In genomic region chr20:34367155-34367554, GRCh38 we compare ENCODE assay signal across 22 cellular contexts. TPM values are rescaled to one million over a fixed set of nuclear protein-coding genes. Genes with fewer than 3 reads are reported as not detected.
DNase-seq lines count a peak whose midpoint lies in the region; ATAC-seq, FAIRE-seq and TF ChIP-seq lines count a peak whose summit lies in the region.
"Had no signal": no experiment of that assay in that cellular context is flagged by ENCODE, and none has a peak within 500 bp of the region (broad histone marks: within the 10 kb centered on the region; RNA-seq: fewer than 3 reads in every experiment).

No MANE protein-coding gene starts in this region.

- FAIRE-seq in H54 (lab: Jason Lieb, UNC) = no peak
- FAIRE-seq: A204.1, endothelial cell of umbilical vein, urothelium cell line had no signal

- no peak overlapping the region for H3K27ac ChIP-seq in liver (ENCODE audit: low read depth in 1 of 2, low read length in 2 of 2)
- H3K27ac ChIP-seq: skin epidermis, VCaP had no signal

- peaks cover 6 to 14% (median 10%) of the 10 kb centered on the region in 4 donors for H3K36me3 ChIP-seq in liver (ENCODE audit: control insufficient read depth in 4 of 4, insufficient read depth in 3 of 4, low read depth in 1 of 4, low read length in 3 of 4)

- H3K36me3 Mint-ChIP-seq in activated T-cell treated with anti-CD3 and anti-CD28 coated beads, Interleukin-2, amount 50 U/mL, for 72 hours (ENCODE audit: insufficient read depth in 2 of 2) = peaks cover 10 to 26% of the 10 kb centered on the region in 2 donors
- H3K36me3 Mint-ChIP-seq in activated T-helper 17 cell treated with anti-CD3 and anti-CD28 coated beads, Interleukin-2, amount 50 U/mL, for 72 hours (ENCODE audit: low read depth) = peaks cover 58% of the 10 kb centered on the region
- peaks cover 52% of the 10 kb centered on the region for H3K36me3 Mint-ChIP-seq in type B pancreatic cell

- H3K27ac Mint-ChIP-seq in activated T-cell treated with anti-CD3 and anti-CD28 coated beads, Interleukin-2, amount 50 U/mL, for 72 hours = peak overlapping the region; percentile 88
- no peak overlapping the region for H3K27ac Mint-ChIP-seq in activated T-helper 17 cell treated with anti-CD3 and anti-CD28 coated beads, Interleukin-2, amount 50 U/mL, for 72 hours
- peak overlapping the region; percentile 15 for H3K27ac Mint-ChIP-seq in type B pancreatic cell
- H3K27ac Mint-ChIP-seq: activated naive CD4-positive, alpha-beta T cell treated with anti-CD3 and anti-CD28 coated beads, Interleukin-2, amount 50 U/mL, for 72 hours had no signal

- TF ChIP-seq RAD21 in liver (IDR thresholded peaks at IDR 0.05) = peak; percentile 7 to 20

- 48% methylated on average over 5 of the region's 5 CpGs for WGBS in liver

- no peak for ATAC-seq in activated T-cell treated with anti-CD3 and anti-CD28 coated beads, Interleukin-2, amount 50 U/mL, for 72 hours (replicated peaks in 1 of 2)
- ATAC-seq in activated T-helper 17 cell treated with anti-CD3 and anti-CD28 coated beads, Interleukin-2, amount 50 U/mL, for 72 hours (replicated peaks) = no peak
- ATAC-seq in HG03097 (IDR thresholded peaks at IDR 0.05; ENCODE audit: low FRiP score, unreplicated experiment) = no peak
- ATAC-seq: activated naive CD4-positive, alpha-beta T cell treated with anti-CD3 and anti-CD28 coated beads, Interleukin-2, amount 50 U/mL, for 72 hours had no signal

- TF ChIP-seq CTCF in liver (IDR thresholded peaks at IDR 0.05; ENCODE audit: low read depth, low read length, missing input control) (no peak), type B pancreatic cell (conservative IDR thresholded peaks at IDR 0.05) (no peak)

- peaks cover 10 to 40% (median 35%) of the 10 kb centered on the region in 4 donors for H3K4me1 ChIP-seq in liver (ENCODE audit: control insufficient read depth in 4 of 4, insufficient read depth in 4 of 4, low read length in 3 of 4)

- H3K27me3 ChIP-seq in liver (ENCODE audit: control insufficient read depth in 4 of 4, insufficient read depth in 4 of 4, low read length in 3 of 4) = no peaks in the 10 kb centered on the region

- H3K9ac ChIP-seq in liver (ENCODE audit: low read depth in 1 of 2, low read length in 2 of 2) = no peak overlapping the region

- no peaks in the 10 kb centered on the region for H3K9me3 Mint-ChIP-seq in activated T-cell treated with anti-CD3 and anti-CD28 coated beads, Interleukin-2, amount 50 U/mL, for 72 hours
- no peaks in the 10 kb centered on the region for H3K9me3 Mint-ChIP-seq in activated T-helper 17 cell treated with anti-CD3 and anti-CD28 coated beads, Interleukin-2, amount 50 U/mL, for 72 hours
- no peaks in the 10 kb centered on the region for H3K9me3 Mint-ChIP-seq in type B pancreatic cell
- H3K9me3 Mint-ChIP-seq: activated naive CD4-positive, alpha-beta T cell treated with anti-CD3 and anti-CD28 coated beads, Interleukin-2, amount 50 U/mL, for 72 hours had no signal

- peak overlapping the region; percentile 9 to 74 for H3K4me3 Mint-ChIP-seq in activated T-cell treated with anti-CD3 and anti-CD28 coated beads, Interleukin-2, amount 50 U/mL, for 72 hours
- peak overlapping the region; percentile 29 for H3K4me3 Mint-ChIP-seq in activated T-helper 17 cell treated with anti-CD3 and anti-CD28 coated beads, Interleukin-2, amount 50 U/mL, for 72 hours
- peak overlapping the region; percentile 35 for H3K4me3 Mint-ChIP-seq in type B pancreatic cell

- no peak for DNase-seq in activated T-cell treated with anti-CD3 and anti-CD28 coated beads, Interleukin-2, amount 50 U/mL, for 72 hours
- no peak for DNase-seq in activated T-cell treated with anti-CD3 and anti-CD28 coated beads, Interleukin-2, amount 50 U/mL, for 1 hour
- DNase-seq in type B pancreatic cell (ENCODE audit: extremely low spot score, unreplicated experiment) (no peak), T1000 (lab: John Stamatoyannopoulos, UW) (no peak), H54 (ENCODE audit: insufficient read length, low spot score) (no peak)
- DNase-seq: activated CD4-positive, alpha-beta T cell treated with anti-CD3 and anti-CD28 coated beads, Interleukin-2, amount 50 U/mL, for 48 hours; activated T-cell treated with anti-CD3 and anti-CD28 coated beads, Interleukin-2, amount 50 U/mL, for 48 hours; C1 segment of cervical spinal cord; cortex of kidney; Kasumi-1; NCI-H526; SIG-M5; stimulated activated CD4-positive, alpha-beta T cell treated with anti-CD3 and anti-CD28 coated beads, Interleukin-4, amount 100 ng/mL, for 24 hours had no signal

- H3K9me3 ChIP-seq in liver (ENCODE audit: control insufficient read depth in 4 of 4, low read length in 3 of 4) = no peaks in the 10 kb centered on the region

- H3K4me3 ChIP-seq in liver (ENCODE audit: low read depth in 1 of 3, low read length in 3 of 3) = no peak overlapping the region
- H3K4me3 ChIP-seq: skin epidermis had no signal

- TF ChIP-seq POLR2A in H54 (IDR thresholded peaks at IDR 0.05; ENCODE audit: low read depth, low read length) = no peak

- H3K4me1 Mint-ChIP-seq in activated T-cell treated with anti-CD3 and anti-CD28 coated beads, Interleukin-2, amount 50 U/mL, for 72 hours (ENCODE audit: low read depth) = peaks cover 47% of the 10 kb centered on the region
- peaks cover 16% of the 10 kb centered on the region for H3K4me1 Mint-ChIP-seq in activated T-helper 17 cell treated with anti-CD3 and anti-CD28 coated beads, Interleukin-2, amount 50 U/mL, for 72 hours
- H3K4me1 Mint-ChIP-seq in type B pancreatic cell (ENCODE audit: unreplicated experiment) = peaks cover 44% of the 10 kb centered on the region

- no peaks in the 10 kb centered on the region for H3K27me3 Mint-ChIP-seq in activated T-cell treated with anti-CD3 and anti-CD28 coated beads, Interleukin-2, amount 50 U/mL, for 72 hours (ENCODE audit: low read depth)
- H3K27me3 Mint-ChIP-seq in activated T-helper 17 cell treated with anti-CD3 and anti-CD28 coated beads, Interleukin-2, amount 50 U/mL, for 72 hours = no peaks in the 10 kb centered on the region
- no peaks in the 10 kb centered on the region for H3K27me3 Mint-ChIP-seq in type B pancreatic cell

TF ChIP-seq in liver, 16 proteins besides CTCF, POLR2A, EP300 and RAD21:
- peak; percentile 51 to 72 for TF ChIP-seq HNF4A (conservative IDR thresholded peaks at IDR 0.05)
- TF ChIP-seq YY1 (IDR thresholded peaks at IDR 0.05) = no peak
- peak; percentile 35 for TF ChIP-seq HNF4G (IDR thresholded peaks at IDR 0.05)
- TF ChIP-seq JUND (IDR thresholded peaks at IDR 0.05) = no peak
- no peak for TF ChIP-seq FOXA1 (IDR thresholded peaks at IDR 0.05)
- TF ChIP-seq REST (IDR thresholded peaks at IDR 0.05) = peak; percentile 16

RNA-seq across cellular contexts. Expression of gene ITCH, which starts 4.1 kb away (rescaled TPM):
- 10 to 100 TPM; 66.5 to 72.1 TPM for total RNA-seq in activated T-cell treated with anti-CD3 and anti-CD28 coated beads, Interleukin-2, amount 50 U/mL, for 72 hours
- 10 to 100 TPM; 30.5 to 34.4 TPM for total RNA-seq in activated T-helper 17 cell treated with anti-CD3 and anti-CD28 coated beads, Interleukin-2, amount 50 U/mL, for 72 hours
- 10 to 100 TPM; 32.1 to 85.3 TPM for total RNA-seq in liver
- 10 to 100 TPM; 14.3 to 19.6 TPM for polyA plus RNA-seq in liver
- total RNA-seq in type B pancreatic cell (ENCODE audit: low replicate concordance) = 77.2 and 86.4 TPM in 2 replicates
